Comparison of ENCODE assay signal across 19 cellular contexts in the genomic region with DNA sequence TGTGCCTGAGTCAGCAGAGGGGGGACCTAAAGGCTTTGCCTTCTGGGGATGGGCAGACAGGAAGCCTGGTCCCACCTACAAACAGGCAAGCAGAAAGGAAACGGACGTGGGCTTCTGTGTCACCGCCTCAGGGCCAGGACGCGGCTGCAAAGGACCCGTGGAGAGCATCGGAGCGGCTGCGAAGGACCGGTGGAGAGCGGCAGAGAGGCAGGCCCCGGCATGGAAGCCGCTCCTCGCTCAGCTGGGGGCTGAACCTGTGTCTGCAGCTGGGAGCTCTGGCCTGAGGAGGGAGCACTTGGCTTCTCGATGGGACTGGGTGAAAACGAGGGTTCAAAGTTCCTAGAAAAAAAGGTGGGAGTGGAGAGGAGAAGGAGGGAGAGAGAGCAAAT.
"Had no signal": no experiment of that assay in that cellular context is flagged by ENCODE, and none has a peak within 500 bp of the region (broad histone marks: within the 10 kb centered on the region; RNA-seq: fewer than 3 reads in every experiment).

No MANE protein-coding gene starts in this region.

- H3K36me3 Mint-ChIP-seq: activated naive CD8-positive, alpha-beta T cell had no signal

- H3K27me3 Mint-ChIP-seq: activated naive CD8-positive, alpha-beta T cell; dendritic cell treated with granulocyte-macrophage colony-stimulating factor and Interleukin-4, amounts not matched to agents 40 ng/mL and 50 ng/mL, for 4 days had no signal

- H3K4me1 ChIP-seq: body of pancreas, left lung, psoas muscle had no signal

- DNase-seq: activated CD4-positive, alpha-beta T cell treated with anti-CD3 and anti-CD28 coated beads, Interleukin-2, amount 50 U/mL, for 48 hours; activated T-cell treated with anti-CD3 and anti-CD28 coated beads, Interleukin-2, amount 50 U/mL, for 24 hours; body of pancreas; central memory CD4-positive, alpha-beta T cell; left lung; naive thymus-derived CD4-positive, alpha-beta T cell; nucleus accumbens; psoas muscle; stimulated activated CD4-positive, alpha-beta T cell treated with anti-CD3 and anti-CD28 coated beads, Interleukin-1b, Interleukin-23, amount 100 ng/mL, for 48 hours; stimulated activated naive CD8-positive, alpha-beta T cell treated with anti-CD3 and anti-CD28 coated beads, Interleukin-15, amount 100 ng/mL, for 72 hours; T-helper 1 cell; T1000 had no signal

- H3K27me3 ChIP-seq: body of pancreas had no signal

- H3K4me1 Mint-ChIP-seq: stimulated activated naive CD8-positive, alpha-beta T cell treated with anti-CD3 and anti-CD28 coated beads, Interleukin-15, amount 100 ng/mL, for 72 hours had no signal

- H3K4me3 ChIP-seq: body of pancreas, left lung, mucosa of descending colon, psoas muscle, thoracic aorta had no signal

- H3K27ac ChIP-seq: body of pancreas, left lung, psoas muscle, thoracic aorta, VCaP had no signal

- H3K27ac Mint-ChIP-seq: activated naive CD8-positive, alpha-beta T cell; activated T-cell treated with anti-CD3 and anti-CD28 coated beads, Interleukin-2, amount 50 U/mL, for 24 hours; dendritic cell treated with granulocyte-macrophage colony-stimulating factor and Interleukin-4, amounts not matched to agents 40 ng/mL and 50 ng/mL, for 4 days; naive thymus-derived CD4-positive, alpha-beta T cell; stimulated activated naive CD8-positive, alpha-beta T cell treated with anti-CD3 and anti-CD28 coated beads, Interleukin-15, amount 100 ng/mL, for 72 hours had no signal

- H3K4me3 Mint-ChIP-seq: activated naive CD8-positive, alpha-beta T cell; activated T-cell treated with anti-CD3 and anti-CD28 coated beads, Interleukin-2, amount 50 U/mL, for 24 hours; dendritic cell treated with granulocyte-macrophage colony-stimulating factor and Interleukin-4, amounts not matched to agents 40 ng/mL and 50 ng/mL, for 4 days; naive thymus-derived CD4-positive, alpha-beta T cell; stimulated activated naive CD8-positive, alpha-beta T cell treated with anti-CD3 and anti-CD28 coated beads, Interleukin-15, amount 100 ng/mL, for 72 hours had no signal

- FAIRE-seq: frontal cortex had no signal

- H3K36me3 ChIP-seq: left lung, thoracic aorta had no signal

- ATAC-seq: body of pancreas; left lung; mucosa of descending colon; naive thymus-derived CD4-positive, alpha-beta T cell; psoas muscle; SK-N-SH treated with all-trans-retinoic acid at 6 μM for 48 hours; stimulated activated naive CD8-positive, alpha-beta T cell treated with anti-CD3 and anti-CD28 coated beads, Interleukin-15, amount 100 ng/mL, for 72 hours had no signal
